Comparison of ENCODE assay signal across 8 cellular contexts in genomic region chr4:88283661-88284377, GRCh38. TPM values are rescaled to one million over a fixed set of nuclear protein-coding genes. Genes with fewer than 3 reads are reported as not detected.
DNase-seq lines count a peak whose midpoint lies in the region; ATAC-seq and TF ChIP-seq lines count a peak whose summit lies in the region.

No MANE protein-coding gene starts in this region.

- peak; percentile 59 for DNase-seq in ACHN
- DNase-seq in RPMI8226, result peak; percentile 65
- DNase-seq in activated T-helper 2 cell treated with anti-CD3 and anti-CD28 coated beads, Interferon-gamma antibody, Interleukin-2, Interleukin-4, amounts not matched to agents 10 μg/mL and 5 μg/mL and 100 μg/mL, durations not matched to agents 14 hours and 24 hours and 36 hours (ENCODE audit: low spot score), result peak; percentile 58
- DNase-seq in fibroblast of pulmonary artery (ENCODE audit: low read depth), result peak; percentile 61
- DNase-seq in natural killer cell, result peak; percentile 64
- DNase-seq in stimulated activated naive CD4-positive, alpha-beta T cell treated with Interleukin-2 at 50 U/mL for 16 hours (lab: John Stamatoyannopoulos, UW), result peak; percentile 60

- H3K4me1 Mint-ChIP-seq in activated T-helper 2 cell treated with anti-CD3 and anti-CD28 coated beads, Interferon-gamma antibody, Interleukin-2, Interleukin-4, amounts not matched to agents 10 μg/mL and 5 μg/mL and 100 μg/mL, durations not matched to agents 14 hours and 24 hours and 36 hours (ENCODE audit: low read depth), result peaks cover 43% of the 10 kb centered on the region
- peaks cover 50 to 52% of the 10 kb centered on the region in 2 donors for H3K4me1 Mint-ChIP-seq in natural killer cell

- no peaks in the 10 kb centered on the region for H3K27me3 Mint-ChIP-seq in activated T-helper 2 cell treated with anti-CD3 and anti-CD28 coated beads, Interferon-gamma antibody, Interleukin-2, Interleukin-4, amounts not matched to agents 10 μg/mL and 5 μg/mL and 100 μg/mL, durations not matched to agents 14 hours and 24 hours and 36 hours (ENCODE audit: low read depth)
- no peaks in the 10 kb centered on the region for H3K27me3 Mint-ChIP-seq in natural killer cell (ENCODE audit: low read depth in 2 of 2)

- intact Hi-C loops in activated T-helper 2 cell treated with anti-CD3 and anti-CD28 coated beads, Interferon-gamma antibody, Interleukin-2, Interleukin-4, amounts not matched to agents 10 μg/mL and 5 μg/mL and 100 μg/mL, durations not matched to agents 14 hours and 24 hours and 36 hours (cut with micrococcal nuclease), result loop anchor here (1.0 to 10.0 kb wide), 10 partner anchors 37 to 1347 kb away; partner anchors contain the start of genes ABCG2, AFF1, HERC5 and HERC6
- intact Hi-C loops in natural killer cell (cut with micrococcal nuclease), result loop anchor here (1.0 to 10.0 kb wide), 7 partner anchors 173 to 1277 kb away; partner anchors contain the start of genes HERC3, HERC5, KLHL8 and TIGD2

- peak overlapping the region; percentile 99 for H3K4me3 Mint-ChIP-seq in activated T-helper 2 cell treated with anti-CD3 and anti-CD28 coated beads, Interferon-gamma antibody, Interleukin-2, Interleukin-4, amounts not matched to agents 10 μg/mL and 5 μg/mL and 100 μg/mL, durations not matched to agents 14 hours and 24 hours and 36 hours (ENCODE audit: low read depth)
- H3K4me3 Mint-ChIP-seq in natural killer cell, result peak overlapping the region; percentile 99

- ATAC-seq in GM18909 (IDR thresholded peaks at IDR 0.05; ENCODE audit: poor library complexity, unreplicated experiment) (peak; percentile 26), HG03196 (IDR thresholded peaks at IDR 0.05; ENCODE audit: unreplicated experiment) (peak; percentile 19), natural killer cell (peak; percentile 32 to 51 (median 35))

- peaks cover 26% of the 10 kb centered on the region for H3K36me3 Mint-ChIP-seq in activated T-helper 2 cell treated with anti-CD3 and anti-CD28 coated beads, Interferon-gamma antibody, Interleukin-2, Interleukin-4, amounts not matched to agents 10 μg/mL and 5 μg/mL and 100 μg/mL, durations not matched to agents 14 hours and 24 hours and 36 hours (ENCODE audit: low read depth)
- no peaks in the 10 kb centered on the region for H3K36me3 Mint-ChIP-seq in natural killer cell

- TF ChIP-seq CTCF in fibroblast of pulmonary artery (IDR thresholded peaks at IDR 0.05; ENCODE audit: low read length, missing control alignments) (no peak), natural killer cell (IDR thresholded peaks at IDR 0.05) (no peak)

- peak overlapping the region; percentile 100 for H3K27ac Mint-ChIP-seq in activated T-helper 2 cell treated with anti-CD3 and anti-CD28 coated beads, Interferon-gamma antibody, Interleukin-2, Interleukin-4, amounts not matched to agents 10 μg/mL and 5 μg/mL and 100 μg/mL, durations not matched to agents 14 hours and 24 hours and 36 hours
- peak overlapping the region; percentile 92 to 100 for H3K27ac Mint-ChIP-seq in natural killer cell

- H3K9me3 Mint-ChIP-seq in activated T-helper 2 cell treated with anti-CD3 and anti-CD28 coated beads, Interferon-gamma antibody, Interleukin-2, Interleukin-4, amounts not matched to agents 10 μg/mL and 5 μg/mL and 100 μg/mL, durations not matched to agents 14 hours and 24 hours and 36 hours, result no peaks in the 10 kb centered on the region
- H3K9me3 Mint-ChIP-seq in natural killer cell, result no peaks in the 10 kb centered on the region

- peak overlapping the region; percentile 81 for H3K4me3 ChIP-seq in fibroblast of pulmonary artery (replicated peaks; ENCODE audit: low read depth, low read length)

- in situ Hi-C loops in ACHN (cut with HindIII; ENCODE audit: low pct_ligation_motif_present, low pct_unique_long_range_greater_than_20kb, low sequenced_read_pairs), result no loop called here

RNA-seq across cellular contexts. Expression of gene PPM1K, which starts 0.5 kb away (rescaled TPM):
- 38.5 and 39.9 TPM in 2 replicates for total RNA-seq in activated T-helper 2 cell treated with anti-CD3 and anti-CD28 coated beads, Interferon-gamma antibody, Interleukin-2, Interleukin-4, amounts not matched to agents 10 μg/mL and 5 μg/mL and 100 μg/mL, durations not matched to agents 14 hours and 24 hours and 36 hours
- 10 to 100 TPM; 68.0 to 76.8 (median 74.3) TPM for total RNA-seq in natural killer cell

Comparison
In these comparisons a context has a peak if more than half of its experiments do, and no peak if none do; other contexts are left out.
1. Peak in every context shown above with its lines: DNase-seq, ATAC-seq and H3K4me3 ChIP-seq.